ENCODE assay signal across 8 cellular contexts in the genomic region with DNA sequence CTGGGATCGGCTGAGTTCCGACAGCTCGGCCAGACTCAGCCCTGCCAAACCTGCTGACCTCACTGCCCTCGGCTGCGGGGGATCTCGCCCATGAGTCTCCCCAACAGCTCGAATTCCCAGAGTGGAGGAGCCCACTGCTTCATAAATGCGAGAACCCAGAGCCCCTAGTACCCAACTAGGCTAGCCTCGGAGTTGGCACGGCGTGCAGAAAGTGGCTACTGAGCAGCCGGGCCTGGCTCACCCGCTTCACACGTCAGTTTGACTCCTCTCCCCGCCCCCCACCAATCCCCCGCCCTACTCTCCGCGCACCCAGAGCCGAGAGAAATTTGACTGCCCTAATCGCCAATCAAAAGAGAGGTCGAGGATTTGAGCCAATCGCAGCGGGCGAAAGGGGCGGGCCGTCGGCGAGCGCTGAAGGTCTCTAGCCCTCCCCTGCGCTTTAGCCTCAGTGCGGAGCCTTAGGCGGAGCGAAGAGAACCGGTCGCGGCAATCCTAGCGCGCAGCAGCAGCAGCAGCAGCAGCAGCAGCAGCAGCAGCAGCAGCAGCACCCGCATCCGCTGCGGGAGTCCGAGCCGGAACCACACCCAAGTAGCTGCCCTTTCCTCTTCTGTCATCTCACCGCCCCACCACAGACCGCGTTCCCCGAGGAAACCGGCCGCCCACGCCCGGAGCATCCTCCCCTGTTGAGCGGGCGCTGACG. TPM values are rescaled to one million over a fixed set of nuclear protein-coding genes. Genes with fewer than 3 reads are reported as not detected.
DNase-seq lines count a peak whose midpoint lies in the region; ATAC-seq, FAIRE-seq and TF ChIP-seq lines count a peak whose summit lies in the region.

GLS (plus strand) TSS at position 448 of the 700 bp plus-strand sequence. CDS start 264 bp downstream, outside the sequence.

- peak within 1 kb of the TSS; percentile 87 for H3K4me2 ChIP-seq in OCI-LY1 (ENCODE audit: low read length)

- H3K27me3 Mint-ChIP-seq in Calu3 (ENCODE audit: unreplicated experiment) (no peaks in the 10 kb centered on the region), mesothelial cell of epicardium (ENCODE audit: low read depth) (no peaks in the 10 kb centered on the region)

- H3K9me3 Mint-ChIP-seq in Calu3 (ENCODE audit: low read depth, unreplicated experiment): no peaks in the 10 kb centered on the region
- H3K9me3 Mint-ChIP-seq in mesothelial cell of epicardium: no peaks in the 10 kb centered on the region

- H3K4me3 ChIP-seq in HUES64 (ENCODE audit: low read length) (peak within 1 kb of the TSS; percentile 69), OCI-LY1 (ENCODE audit: low read depth, low read length, poor library complexity, severe bottlenecking) (peak within 1 kb of the TSS; percentile 86)

- no peak for TF ChIP-seq CTCF in Calu3 (IDR thresholded peaks at IDR 0.05; ENCODE audit: unreplicated experiment)
- no peak for TF ChIP-seq CTCF in OCI-LY1 (IDR thresholded peaks at IDR 0.05; ENCODE audit: low read length)
- no peak for TF ChIP-seq CTCF in mesothelial cell of epicardium (IDR thresholded peaks at IDR 0.05; ENCODE audit: unreplicated experiment)

- H3K9me3 ChIP-seq in HUES64 (ENCODE audit: insufficient read depth, low read depth, low read length) (no peaks in the 10 kb centered on the region), OCI-LY1 (ENCODE audit: low read length) (no peaks in the 10 kb centered on the region)

- peak within 1 kb of the TSS; percentile 46; the same call in 1 of the 2 replicates for H3K27ac ChIP-seq in HUES64 (ENCODE audit: low read depth, low read length)
- peak within 1 kb of the TSS; percentile 81 for H3K27ac ChIP-seq in OCI-LY1 (ENCODE audit: low read depth, low read length, poor library complexity, severe bottlenecking)

- H3K4me3 Mint-ChIP-seq in Calu3 (ENCODE audit: low read depth, unreplicated experiment) (peak within 1 kb of the TSS; percentile 97), mesothelial cell of epicardium (peak within 1 kb of the TSS; percentile 96)

- peaks cover 22% of the 10 kb centered on the region for H3K4me1 ChIP-seq in HUES64 (ENCODE audit: insufficient read depth, low read length)
- peaks cover 45% of the 10 kb centered on the region for H3K4me1 ChIP-seq in OCI-LY1 (ENCODE audit: insufficient read depth, low read length, severe bottlenecking)

- H3K4me1 Mint-ChIP-seq in Calu3 (ENCODE audit: low read depth, unreplicated experiment) (peaks cover 19% of the 10 kb centered on the region), mesothelial cell of epicardium (peaks cover 38% of the 10 kb centered on the region)

- H3K9ac ChIP-seq in HUES64 (ENCODE audit: low read depth, low read length): peak within 1 kb of the TSS; percentile 76
- H3K9ac ChIP-seq in OCI-LY1 (ENCODE audit: low read length): peak within 1 kb of the TSS; percentile 87

- H3K36me3 ChIP-seq in HUES64 (ENCODE audit: insufficient read depth, low read length) (no peaks in the 10 kb centered on the region; the same call in none of the 2 replicates), OCI-LY1 (ENCODE audit: insufficient read depth, low read length) (peaks cover 23% of the 10 kb centered on the region; the same call in 1 of the 2 replicates)

- peak; percentile 65 for ATAC-seq in GM21447 (IDR thresholded peaks at IDR 0.05; ENCODE audit: unreplicated experiment)

- H2AFZ ChIP-seq in OCI-LY1 (ENCODE audit: low read length): no peak within 1 kb of the TSS

- H3K27me3 ChIP-seq in HUES64 (ENCODE audit: insufficient read depth, low read length) (no peaks in the 10 kb centered on the region; the same call in 1 of the 2 replicates), OCI-LY1 (ENCODE audit: insufficient read depth, low read length) (no peaks in the 10 kb centered on the region)

- WGBS in HUES64: under 1% methylated on average over 54 of the region's 54 CpGs

- no TSS peak for BruUV-seq in Calu3 (replicated peaks; lab: Mats Ljungman, UMichigan)

- intact Hi-C loops in Calu3 (cut with micrococcal nuclease; ENCODE audit: unreplicated experiment): loop anchor here (5.0 kb wide), 1 partner anchor 67 kb away; no protein-coding TSS in a partner anchor

- no peaks in the 10 kb centered on the region for H4K20me1 ChIP-seq in OCI-LY1 (ENCODE audit: insufficient read depth, low read length)

- DNase-seq in Calu3: peak; percentile 96
- peak; percentile 93 for DNase-seq in activated CD8-positive, alpha-beta memory T cell treated with anti-CD3 and anti-CD28 coated beads, Interleukin-2, amount 50 U/mL, for 4 hours
- DNase-seq in mesothelial cell of epicardium (ENCODE audit: low spot score in 2 of 2, unreplicated experiment in 2 of 2): peak; percentile 83 to 94
- DNase-seq in stimulated activated CD8-positive, alpha-beta memory T cell treated with anti-CD3 and anti-CD28 coated beads, Interleukin-15, amount 100 ng/mL, for 48 hours (ENCODE audit: low read depth in 2 of 2): peak; percentile 89 to 93

- CTCF ChIA-PET in Calu3 (lab: Charles Lee): interaction anchor here (0.6 to 1.2 kb wide), 4 partner anchors 14 to 673 kb away, joined by 3 to 5 read pairs (median 3); no protein-coding TSS in a partner anchor

- H3F3A ChIP-seq in OCI-LY1 (ENCODE audit: insufficient read depth, low read length): no peaks in the 10 kb centered on the region

- peaks cover 59% of the 10 kb centered on the region for H3K36me3 Mint-ChIP-seq in Calu3 (ENCODE audit: insufficient read depth, unreplicated experiment)
- no peaks in the 10 kb centered on the region for H3K36me3 Mint-ChIP-seq in mesothelial cell of epicardium

- H3K79me2 ChIP-seq in OCI-LY1 (ENCODE audit: insufficient read depth, low read length): peaks cover 40% of the 10 kb centered on the region

- peak within 1 kb of the TSS; percentile 100 for H3K27ac Mint-ChIP-seq in Calu3 (ENCODE audit: unreplicated experiment)
- peak within 1 kb of the TSS; percentile 94 for H3K27ac Mint-ChIP-seq in mesothelial cell of epicardium

- no peaks in the 10 kb centered on the region for H3K9me2 ChIP-seq in OCI-LY1 (ENCODE audit: low read depth, low read length)

- FAIRE-seq in endometrium (lab: Jason Lieb, UNC): peak; percentile 39

RNA-seq across cellular contexts. Expression of gene GLS, which starts in this region (rescaled TPM):
- total RNA-seq in Calu3 (2022) (110 and 115 TPM in 2 replicates), mesothelial cell of epicardium (185 to 192 TPM (median 190 TPM) in 3 replicates)
- 35.0 TPM for polyA plus RNA-seq in HUES64 (2013, experiment 1 of 2)
- 34.9 TPM for polyA plus RNA-seq in HUES64 (2013, experiment 2 of 2)

Comparison
In these comparisons a context has a peak if more than half of its experiments do, and no peak if none do; other contexts are left out.
1. Peak in every context shown above with its lines: DNase-seq, ATAC-seq, H3K4me3 ChIP-seq and H3K27ac ChIP-seq.